In the genomic region with DNA sequence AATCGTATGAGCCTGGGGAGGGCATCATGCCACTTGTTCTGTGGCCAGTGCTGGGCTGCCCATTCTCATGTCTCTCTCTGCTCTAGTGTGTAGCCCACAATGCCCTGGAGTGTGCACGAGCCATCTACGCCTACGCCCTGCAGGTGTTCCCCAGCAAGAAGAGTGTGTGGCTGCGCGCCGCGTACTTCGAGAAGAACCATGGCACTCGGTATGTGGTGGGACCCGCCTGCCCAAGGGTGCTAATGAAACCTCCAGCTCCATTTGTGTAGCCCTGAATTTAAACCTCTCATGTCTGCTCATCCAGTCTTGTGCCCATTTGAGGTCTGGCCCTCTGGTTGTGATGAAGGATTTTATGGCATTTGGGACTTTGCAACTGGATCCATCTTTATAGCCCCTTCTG, we compare ENCODE assay signal across 2 cellular contexts.
TF ChIP-seq lines count a peak whose summit lies in the region.

No MANE protein-coding gene starts in this region.

TF ChIP-seq in HEK293, 187 proteins besides CTCF, POLR2A, EP300 and RAD21:
- TF ChIP-seq ZFHX2 (tag by site-specific recombination; conservative IDR thresholded peaks at IDR 0.05) = no peak
- TF ChIP-seq, protein P1, sequence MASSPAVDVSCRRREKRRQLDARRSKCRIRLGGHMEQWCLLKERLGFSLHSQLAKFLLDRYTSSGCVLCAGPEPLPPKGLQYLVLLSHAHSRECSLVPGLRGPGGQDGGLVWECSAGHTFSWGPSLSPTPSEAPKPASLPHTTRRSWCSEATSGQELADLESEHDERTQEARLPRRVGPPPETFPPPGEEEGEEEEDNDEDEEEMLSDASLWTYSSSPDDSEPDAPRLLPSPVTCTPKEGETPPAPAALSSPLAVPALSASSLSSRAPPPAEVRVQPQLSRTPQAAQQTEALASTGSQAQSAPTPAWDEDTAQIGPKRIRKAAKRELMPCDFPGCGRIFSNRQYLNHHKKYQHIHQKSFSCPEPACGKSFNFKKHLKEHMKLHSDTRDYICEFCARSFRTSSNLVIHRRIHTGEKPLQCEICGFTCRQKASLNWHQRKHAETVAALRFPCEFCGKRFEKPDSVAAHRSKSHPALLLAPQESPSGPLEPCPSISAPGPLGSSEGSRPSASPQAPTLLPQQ (tag by site-specific recombination; IDR thresholded peaks at IDR 0.05) = 0 out of 2 replicates have a peak, but pooled peaks have one; percentile 20

TF ChIP-seq in GM12878, 131 proteins besides CTCF, POLR2A, EP300 and RAD21:
- TF ChIP-seq GATAD2B (conservative IDR thresholded peaks at IDR 0.05; ENCODE audit: low read depth) = no peak
- TF ChIP-seq ESRRA (IDR thresholded peaks at IDR 0.05; ENCODE audit: low read length) = no peak
- TF ChIP-seq MTA2 (IDR thresholded peaks at IDR 0.05; ENCODE audit: low read depth) = no peak
- no peak for TF ChIP-seq TARDBP (IDR thresholded peaks at IDR 0.05; ENCODE audit: borderline replicate concordance)
- TF ChIP-seq, protein P2, sequence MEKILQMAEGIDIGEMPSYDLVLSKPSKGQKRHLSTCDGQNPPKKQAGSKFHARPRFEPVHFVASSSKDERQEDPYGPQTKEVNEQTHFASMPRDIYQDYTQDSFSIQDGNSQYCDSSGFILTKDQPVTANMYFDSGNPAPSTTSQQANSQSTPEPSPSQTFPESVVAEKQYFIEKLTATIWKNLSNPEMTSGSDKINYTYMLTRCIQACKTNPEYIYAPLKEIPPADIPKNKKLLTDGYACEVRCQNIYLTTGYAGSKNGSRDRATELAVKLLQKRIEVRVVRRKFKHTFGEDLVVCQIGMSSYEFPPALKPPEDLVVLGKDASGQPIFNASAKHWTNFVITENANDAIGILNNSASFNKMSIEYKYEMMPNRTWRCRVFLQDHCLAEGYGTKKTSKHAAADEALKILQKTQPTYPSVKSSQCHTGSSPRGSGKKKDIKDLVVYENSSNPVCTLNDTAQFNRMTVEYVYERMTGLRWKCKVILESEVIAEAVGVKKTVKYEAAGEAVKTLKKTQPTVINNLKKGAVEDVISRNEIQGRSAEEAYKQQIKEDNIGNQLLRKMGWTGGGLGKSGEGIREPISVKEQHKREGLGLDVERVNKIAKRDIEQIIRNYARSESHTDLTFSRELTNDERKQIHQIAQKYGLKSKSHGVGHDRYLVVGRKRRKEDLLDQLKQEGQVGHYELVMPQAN (conservative IDR thresholded peaks at IDR 0.05) = no peak
- TF ChIP-seq NFXL1 (IDR thresholded peaks at IDR 0.05; ENCODE audit: borderline replicate concordance) = no peak
- no peak for TF ChIP-seq SIN3A (IDR thresholded peaks at IDR 0.05; ENCODE audit: low read depth, low read length)
- no peak for TF ChIP-seq MYB (IDR thresholded peaks at IDR 0.05; ENCODE audit: borderline replicate concordance, low read depth, low read length)
- TF ChIP-seq RBBP5 (conservative IDR thresholded peaks at IDR 0.05) = no peak
